Comparison of ENCODE assay signal across 10 cellular contexts in genomic region chr14:68655961-68656360, GRCh38.
DNase-seq lines count a peak whose midpoint lies in the region; ATAC-seq and TF ChIP-seq lines count a peak whose summit lies in the region.
"Had no signal": no experiment of that assay in that cellular context is flagged by ENCODE, and none has a peak within 500 bp of the region (broad histone marks: within the 10 kb centered on the region; RNA-seq: fewer than 3 reads in every experiment).

No MANE protein-coding gene starts in this region.

- peaks cover 3% of the 10 kb centered on the region for H3K27me3 Mint-ChIP-seq in H9 (ENCODE audit: low read depth)
- H3K27me3 Mint-ChIP-seq in stimulated activated memory B cell treated with anti-CD40 and anti-IgM and Interleukin-4, amounts not matched to agents 10 μg/mL and 1 μg/mL and 100 μg/mL, for 72 hours = no peaks in the 10 kb centered on the region

- DNase-seq in H9 (no peak), SW480 (ENCODE audit: low spot score) (peak; percentile 60), islet precursor cell (peak; percentile 65), posterior vena cava (ENCODE audit: low spot score) (no peak), globus pallidus (ENCODE audit: low spot score) (no peak), NCI-H1105 (lab: John Stamatoyannopoulos, UW) (no peak), NCI-H446 treated with DMSO at 0.1 percent for 48 hours (lab: John Stamatoyannopoulos, UW) (no peak)
- DNase-seq: activated CD8-positive, alpha-beta T cell treated with anti-CD3 and anti-CD28 coated beads, Interleukin-2, amount 10 ng/mL, durations not matched to agents 7 days and 5 days had no signal

- no peak overlapping the region for H2BK5ac ChIP-seq in H9 (ENCODE audit: insufficient read length, low read length)

- no peak overlapping the region for H3K56ac ChIP-seq in H9 (ENCODE audit: insufficient read length, low read depth, low read length)

- H2BK15ac ChIP-seq in H9 (ENCODE audit: low read depth, low read length) = no peak overlapping the region

- no peak overlapping the region for H3K23ac ChIP-seq in H9 (ENCODE audit: insufficient read length, low read depth, low read length)

- H3K4me1 ChIP-seq in H9 (ENCODE audit: insufficient read depth, low read length) = no peaks in the 10 kb centered on the region

- H3K14ac ChIP-seq in H9 (ENCODE audit: insufficient read depth, low read length) = no peak overlapping the region

- no peaks in the 10 kb centered on the region for H3K23me2 ChIP-seq in H9 (ENCODE audit: insufficient read length, low read depth, low read length, poor library complexity, severe bottlenecking)

- ATAC-seq in stimulated activated memory B cell treated with anti-CD40 and anti-IgM and Interleukin-4, amounts not matched to agents 10 μg/mL and 1 μg/mL and 100 μg/mL, for 72 hours = no peak
- ATAC-seq: activated CD8-positive, alpha-beta T cell treated with anti-CD3 and anti-CD28 coated beads, Interleukin-2, amount 10 ng/mL, durations not matched to agents 7 days and 5 days had no signal

- intact Hi-C loops in posterior vena cava (cut with DNase I) = no loop called here

- TF ChIP-seq CTCF in H9 (conservative IDR thresholded peaks at IDR 0.05) = peak; percentile 41

- no peak overlapping the region for H3K27ac ChIP-seq in H9 (ENCODE audit: insufficient read length, low read depth, low read length)
- H3K27ac ChIP-seq: KMS-11 had no signal

- H4K91ac ChIP-seq in H9 (ENCODE audit: insufficient read length, low read depth, low read length) = no peak overlapping the region

- no peak overlapping the region for H4K5ac ChIP-seq in H9 (ENCODE audit: insufficient read length, low read depth, low read length)

- no peak overlapping the region for H2AK5ac ChIP-seq in H9 (ENCODE audit: insufficient read length, low read length)

- no peak overlapping the region for H3T11ph ChIP-seq in H9 (ENCODE audit: low read length)

- H3K27me3 ChIP-seq in H9 (ENCODE audit: insufficient read depth, low read length) = no peaks in the 10 kb centered on the region

- H3K79me2 ChIP-seq in H9 (ENCODE audit: insufficient read depth, low read length) = no peaks in the 10 kb centered on the region

- H3K4ac ChIP-seq in H9 (ENCODE audit: low read depth, low read length) = no peak overlapping the region

- H4K20me1 ChIP-seq in H9 (ENCODE audit: control insufficient read depth, insufficient read depth, insufficient read length) = no peaks in the 10 kb centered on the region

- no CpG with 5 or more reads among the region's 1 CpG for WGBS in H9 (ENCODE audit: extremely low coverage, insufficient read length, low lambda C conversion rate)

- H2BK12ac ChIP-seq in H9 (ENCODE audit: insufficient read length, low read depth, low read length) = no peak overlapping the region

- H3K27ac Mint-ChIP-seq in H9 = no peak overlapping the region
- peak overlapping the region; percentile 12 for H3K27ac Mint-ChIP-seq in stimulated activated memory B cell treated with anti-CD40 and anti-IgM and Interleukin-4, amounts not matched to agents 10 μg/mL and 1 μg/mL and 100 μg/mL, for 72 hours

- no peak overlapping the region for H2BK20ac ChIP-seq in H9 (ENCODE audit: low read depth, low read length, poor library complexity, severe bottlenecking)

- no peak overlapping the region for H2BK120ac ChIP-seq in H9 (ENCODE audit: low read depth, low read length, poor library complexity, severe bottlenecking)

- H3K4me3 Mint-ChIP-seq in H9 = no peak overlapping the region
- no peak overlapping the region for H3K4me3 Mint-ChIP-seq in stimulated activated memory B cell treated with anti-CD40 and anti-IgM and Interleukin-4, amounts not matched to agents 10 μg/mL and 1 μg/mL and 100 μg/mL, for 72 hours
- H3K4me3 Mint-ChIP-seq: activated CD8-positive, alpha-beta T cell treated with anti-CD3 and anti-CD28 coated beads, Interleukin-2, amount 10 ng/mL, durations not matched to agents 7 days and 5 days had no signal

- no peak overlapping the region for H4K8ac ChIP-seq in H9 (replicated peaks; ENCODE audit: insufficient read length, low read depth, low read length)

- H3K79me1 ChIP-seq in H9 (ENCODE audit: insufficient read depth, low read depth, low read length, poor library complexity, severe bottlenecking) = no peaks in the 10 kb centered on the region

- no peak overlapping the region for H3K9ac ChIP-seq in H9 (ENCODE audit: extremely low read depth, insufficient read length, low read length)
- H3K9ac ChIP-seq: KMS-11 had no signal

- H3K4me2 ChIP-seq in H9 (ENCODE audit: insufficient read depth, insufficient read length, low read length) = no peak overlapping the region
- H3K4me2 ChIP-seq: KMS-11 had no signal

- peaks cover 14 to 23% of the 10 kb centered on the region in 2 experiments for H3K4me1 Mint-ChIP-seq in H9
- H3K4me1 Mint-ChIP-seq in stimulated activated memory B cell treated with anti-CD40 and anti-IgM and Interleukin-4, amounts not matched to agents 10 μg/mL and 1 μg/mL and 100 μg/mL, for 72 hours = peaks cover 6% of the 10 kb centered on the region

- no peak overlapping the region for H2AFZ ChIP-seq in H9 (ENCODE audit: low read length)

- no peaks in the 10 kb centered on the region for H3K9me3 Mint-ChIP-seq in H9
- no peaks in the 10 kb centered on the region for H3K9me3 Mint-ChIP-seq in stimulated activated memory B cell treated with anti-CD40 and anti-IgM and Interleukin-4, amounts not matched to agents 10 μg/mL and 1 μg/mL and 100 μg/mL, for 72 hours

- H3K9me3 ChIP-seq in H9 (ENCODE audit: control insufficient read depth, low read depth, low read length) = no peaks in the 10 kb centered on the region

- no peak overlapping the region for H3K18ac ChIP-seq in H9 (ENCODE audit: insufficient read length, low read depth, low read length)

- no peaks in the 10 kb centered on the region for H3K36me3 Mint-ChIP-seq in H9 (ENCODE audit: insufficient read depth in 1 of 3, low read depth in 3 of 3)
- H3K36me3 Mint-ChIP-seq in stimulated activated memory B cell treated with anti-CD40 and anti-IgM and Interleukin-4, amounts not matched to agents 10 μg/mL and 1 μg/mL and 100 μg/mL, for 72 hours = peaks cover 3% of the 10 kb centered on the region

Comparison
In these comparisons a context has a peak if more than half of its experiments do, and no peak if none do; other contexts are left out.
1. DNase-seq: peak in SW480 (single experiment) and islet precursor cell (single experiment); none in H9 (single experiment), posterior vena cava (single experiment), globus pallidus (single experiment), NCI-H1105 (single experiment) and NCI-H446 treated with DMSO at 0.1 percent for 48 hours (single experiment).